ENCODE assay signal across 19 cellular contexts in the genomic region with DNA sequence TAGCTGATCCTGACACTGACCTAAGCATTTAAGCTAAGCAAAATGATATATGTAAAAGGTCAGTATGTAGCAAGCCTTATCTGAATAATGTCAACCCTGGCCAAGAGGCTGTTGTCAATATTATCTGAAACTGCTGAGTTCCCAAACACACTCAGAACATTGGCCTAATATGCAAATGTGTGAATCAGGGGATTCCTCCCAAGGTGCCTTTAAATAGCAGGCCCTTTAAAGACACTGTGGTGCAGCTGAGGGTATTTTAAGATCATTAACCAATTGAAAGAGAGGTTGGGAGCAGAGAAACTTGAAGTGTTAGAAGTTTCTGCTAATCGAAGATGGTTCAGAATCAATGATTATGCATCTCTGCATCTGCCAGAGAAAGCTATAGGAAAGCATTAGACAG.
DNase-seq lines count a peak whose midpoint lies in the region; ATAC-seq, FAIRE-seq and TF ChIP-seq lines count a peak whose summit lies in the region.
"Had no signal": no experiment of that assay in that cellular context is flagged by ENCODE, and none has a peak within 500 bp of the region (broad histone marks: within the 10 kb centered on the region; RNA-seq: fewer than 3 reads in every experiment).

No MANE protein-coding gene starts in this region.

- TF ChIP-seq POLR2A in HepG2 (IDR thresholded peaks at IDR 0.05; ENCODE audit: insufficient read depth in 1 of 2, low read depth in 2 of 2, low read length in 2 of 2), result no peak

- CTCF ChIA-PET in CD8-positive, alpha-beta T cell (lab: Charles Lee), result no interaction called here
- CTCF ChIA-PET in HepG2 (lab: Yijun Ruan, JAX; ENCODE audit: low intra/inter-chr PET ratio, low total read pairs), result no interaction called here

- no peaks in the 10 kb centered on the region for H3K4me1 ChIP-seq in CD8-positive, alpha-beta T cell (ENCODE audit: insufficient read depth, low read length)
- no peaks in the 10 kb centered on the region for H3K4me1 ChIP-seq in HepG2 (ENCODE audit: insufficient read depth, low read length)
- H3K4me1 ChIP-seq: SJCRH30, spleen had no signal

- no TSS peak for BruUV-seq in HepG2 (replicated peaks; lab: Mats Ljungman, UMichigan)

- TF ChIP-seq EP300 in HepG2 (IDR thresholded peaks at IDR 0.05; ENCODE audit: low read depth in 2 of 2, low read length in 2 of 2), result no peak
- TF ChIP-seq EP300 in HepG2 (CRISPR knock-in tag; IDR thresholded peaks at IDR 0.05; ENCODE audit: borderline replicate concordance), result no peak

- TF ChIP-seq CTCF in GM10266 (IDR thresholded peaks at IDR 0.05; ENCODE audit: control insufficient read depth, insufficient read depth, low read depth, missing control alignments) (no peak), HepG2 (CRISPR knock-in tag; IDR thresholded peaks at IDR 0.05) (no peak)
- TF ChIP-seq CTCF in CD8-positive, alpha-beta T cell (IDR thresholded peaks at IDR 0.05), result no peak

- no peak overlapping the region for H3K4me3 ChIP-seq in CD8-positive, alpha-beta T cell (ENCODE audit: low read depth, low read length)
- no peak overlapping the region for H3K4me3 ChIP-seq in HepG2 (replicated peaks in 1 of 3; ENCODE audit: insufficient read depth in 1 of 3, low read depth in 2 of 3, low read length in 3 of 3)
- H3K4me3 ChIP-seq: coronary artery, SJCRH30, spleen had no signal

- ATAC-seq in GM19351 (IDR thresholded peaks at IDR 0.05; ENCODE audit: unreplicated experiment), result peak; percentile 99
- peak; percentile 63 for ATAC-seq in HG02571 (IDR thresholded peaks at IDR 0.05; ENCODE audit: unreplicated experiment)
- peak; percentile 89 for ATAC-seq in HG03432 (IDR thresholded peaks at IDR 0.05; ENCODE audit: unreplicated experiment)
- ATAC-seq in CD8-positive, alpha-beta T cell, result no peak
- no peak for ATAC-seq in HepG2

- H2AFZ ChIP-seq in HepG2 (ENCODE audit: low read length), result no peak overlapping the region

- H3K36me3 Mint-ChIP-seq in CD8-positive, alpha-beta T cell, result no peaks in the 10 kb centered on the region

- POLR2A ChIA-PET in CD8-positive, alpha-beta T cell (lab: Charles Lee), result no interaction called here
- POLR2A ChIA-PET in HepG2 (lab: Yijun Ruan, JAX), result no interaction called here

- no peak overlapping the region for H3K9ac ChIP-seq in HepG2 (ENCODE audit: insufficient read depth, low read depth, low read length)

- WGBS in HepG2 (ENCODE audit: low lambda C conversion rate), result 0% methylated on average over 1 of the region's 1 CpG

- H3K4me1 Mint-ChIP-seq in CD8-positive, alpha-beta T cell (ENCODE audit: low read depth), result no peaks in the 10 kb centered on the region

- H3K9me3 ChIP-seq in CD8-positive, alpha-beta T cell (ENCODE audit: low read length), result no peaks in the 10 kb centered on the region
- no peaks in the 10 kb centered on the region for H3K9me3 ChIP-seq in HepG2 (ENCODE audit: low read length)
- H3K9me3 ChIP-seq: SJCRH30, spleen had no signal

- no peak for TF ChIP-seq RAD21 in HepG2 (CRISPR knock-in tag; IDR thresholded peaks at IDR 0.05)

- H3K9me3 Mint-ChIP-seq in CD8-positive, alpha-beta T cell, result no peaks in the 10 kb centered on the region

- H3K27ac Mint-ChIP-seq in CD8-positive, alpha-beta T cell, result no peak overlapping the region

- DNase-seq in GM10266 (ENCODE audit: extremely low spot score) (peak; percentile 22), NCI-H748 (lab: John Stamatoyannopoulos, UW; ENCODE audit: unreplicated experiment) (no peak), HepG2 (ENCODE audit: low spot score) (no peak)
- no peak for DNase-seq in CD8-positive, alpha-beta T cell
- no peak for DNase-seq in activated CD4-positive, CD25-positive, alpha-beta regulatory T cell (lab: John Stamatoyannopoulos, UW)
- DNase-seq: activated CD8-positive, alpha-beta memory T cell treated with anti-CD3 and anti-CD28 coated beads for 24 hours; activated effector memory CD4-positive, alpha-beta T cell treated with anti-CD3 and anti-CD28 coated beads, Interleukin-2, amount 50 U/mL, for 16 hours; glutamatergic neuron; mesendoderm; NCI-H2171; SJCRH30; spleen had no signal

- intact Hi-C loops in CD8-positive, alpha-beta T cell (cut with DNase I, micrococcal nuclease), result no loop called here
- intact Hi-C loops in HepG2 (cut with micrococcal nuclease; ENCODE audit: unreplicated experiment), result no loop called here

- no peaks in the 10 kb centered on the region for H3K79me2 ChIP-seq in HepG2 (ENCODE audit: insufficient read depth, low read length)

- H3K27me3 ChIP-seq in CD8-positive, alpha-beta T cell (ENCODE audit: insufficient read depth, low read length), result no peaks in the 10 kb centered on the region
- H3K27me3 ChIP-seq in HepG2 (ENCODE audit: control insufficient read depth in 1 of 2, insufficient read depth in 2 of 2, low read length in 2 of 2), result no peaks in the 10 kb centered on the region; a peak in 1 of 5 replicates
- H3K27me3 ChIP-seq: SJCRH30, spleen had no signal

- in situ Hi-C loops in HepG2 (cut with HindIII; ENCODE audit: extremely low pct_ligation_motif_present, low pct_unique_long_range_greater_than_20kb), result no loop called here

- H4K20me1 ChIP-seq in HepG2 (ENCODE audit: insufficient read depth, low read length), result no peaks in the 10 kb centered on the region

- FAIRE-seq in HepG2 (lab: Jason Lieb, UNC), result no peak
- FAIRE-seq: A204.1, GM19239, islet of Langerhans had no signal

- H3K36me3 ChIP-seq in CD8-positive, alpha-beta T cell (ENCODE audit: insufficient read depth, low read length), result no peaks in the 10 kb centered on the region
- no peaks in the 10 kb centered on the region for H3K36me3 ChIP-seq in HepG2 (replicated peaks in 1 of 2; ENCODE audit: control insufficient read depth in 1 of 2, insufficient read depth in 2 of 2, low read length in 2 of 2)
- H3K36me3 ChIP-seq: SJCRH30, spleen had no signal

- H3K4me3 Mint-ChIP-seq in CD8-positive, alpha-beta T cell, result no peak overlapping the region

- H3K27ac ChIP-seq in CD8-positive, alpha-beta T cell (ENCODE audit: low read depth, low read length), result no peak overlapping the region
- H3K27ac ChIP-seq in HepG2 (ENCODE audit: extremely low read length, insufficient read depth, low read length), result no peak overlapping the region
- H3K27ac ChIP-seq: coronary artery, SJCRH30, spleen had no signal

- peaks cover 3% of the 10 kb centered on the region for H3K27me3 Mint-ChIP-seq in CD8-positive, alpha-beta T cell (ENCODE audit: low read depth)

- H3K4me2 ChIP-seq in HepG2 (ENCODE audit: low read depth, low read length), result no peak overlapping the region

TF ChIP-seq in HepG2, 621 proteins besides CTCF, POLR2A, EP300 and RAD21:
- TF ChIP-seq, protein P1, sequence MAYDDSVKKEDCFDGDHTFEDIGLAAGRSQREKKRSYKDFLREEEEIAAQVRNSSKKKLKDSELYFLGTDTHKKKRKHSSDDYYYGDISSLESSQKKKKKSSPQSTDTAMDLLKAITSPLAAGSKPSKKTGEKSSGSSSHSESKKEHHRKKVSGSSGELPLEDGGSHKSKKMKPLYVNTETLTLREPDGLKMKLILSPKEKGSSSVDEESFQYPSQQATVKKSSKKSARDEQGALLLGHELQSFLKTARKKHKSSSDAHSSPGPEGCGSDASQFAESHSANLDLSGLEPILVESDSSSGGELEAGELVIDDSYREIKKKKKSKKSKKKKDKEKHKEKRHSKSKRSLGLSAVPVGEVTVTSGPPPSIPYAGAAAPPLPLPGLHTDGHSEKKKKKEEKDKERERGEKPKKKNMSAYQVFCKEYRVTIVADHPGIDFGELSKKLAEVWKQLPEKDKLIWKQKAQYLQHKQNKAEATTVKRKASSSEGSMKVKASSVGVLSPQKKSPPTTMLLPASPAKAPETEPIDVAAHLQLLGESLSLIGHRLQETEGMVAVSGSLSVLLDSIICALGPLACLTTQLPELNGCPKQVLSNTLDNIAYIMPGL (CRISPR knock-in tag; IDR thresholded peaks at IDR 0.05; ENCODE audit: borderline replicate concordance in 1 of 2, low read depth in 1 of 2), result no peak
- TF ChIP-seq NFKB2 (CRISPR knock-in tag; IDR thresholded peaks at IDR 0.05; ENCODE audit: borderline replicate concordance), result no peak
- TF ChIP-seq, protein P2, sequence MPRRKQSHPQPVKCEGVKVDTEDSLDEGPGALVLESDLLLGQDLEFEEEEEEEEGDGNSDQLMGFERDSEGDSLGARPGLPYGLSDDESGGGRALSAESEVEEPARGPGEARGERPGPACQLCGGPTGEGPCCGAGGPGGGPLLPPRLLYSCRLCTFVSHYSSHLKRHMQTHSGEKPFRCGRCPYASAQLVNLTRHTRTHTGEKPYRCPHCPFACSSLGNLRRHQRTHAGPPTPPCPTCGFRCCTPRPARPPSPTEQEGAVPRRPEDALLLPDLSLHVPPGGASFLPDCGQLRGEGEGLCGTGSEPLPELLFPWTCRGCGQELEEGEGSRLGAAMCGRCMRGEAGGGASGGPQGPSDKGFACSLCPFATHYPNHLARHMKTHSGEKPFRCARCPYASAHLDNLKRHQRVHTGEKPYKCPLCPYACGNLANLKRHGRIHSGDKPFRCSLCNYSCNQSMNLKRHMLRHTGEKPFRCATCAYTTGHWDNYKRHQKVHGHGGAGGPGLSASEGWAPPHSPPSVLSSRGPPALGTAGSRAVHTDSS (CRISPR knock-in tag; conservative IDR thresholded peaks at IDR 0.05), result no peak
- TF ChIP-seq, protein P3, sequence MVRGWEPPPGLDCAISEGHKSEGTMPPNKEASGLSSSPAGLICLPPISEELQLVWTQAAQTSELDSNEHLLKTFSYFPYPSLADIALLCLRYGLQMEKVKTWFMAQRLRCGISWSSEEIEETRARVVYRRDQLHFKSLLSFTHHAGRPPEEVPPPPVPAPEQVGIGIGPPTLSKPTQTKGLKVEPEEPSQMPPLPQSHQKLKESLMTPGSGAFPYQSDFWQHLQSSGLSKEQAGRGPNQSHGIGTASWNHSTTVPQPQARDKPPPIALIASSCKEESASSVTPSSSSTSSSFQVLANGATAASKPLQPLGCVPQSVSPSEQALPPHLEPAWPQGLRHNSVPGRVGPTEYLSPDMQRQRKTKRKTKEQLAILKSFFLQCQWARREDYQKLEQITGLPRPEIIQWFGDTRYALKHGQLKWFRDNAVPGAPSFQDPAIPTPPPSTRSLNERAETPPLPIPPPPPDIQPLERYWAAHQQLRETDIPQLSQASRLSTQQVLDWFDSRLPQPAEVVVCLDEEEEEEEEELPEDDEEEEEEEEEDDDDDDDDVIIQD (CRISPR knock-in tag; IDR thresholded peaks at IDR 0.05; ENCODE audit: low read depth), result no peak
- TF ChIP-seq ZBTB42 (CRISPR knock-in tag; IDR thresholded peaks at IDR 0.05), result no peak
- TF ChIP-seq, protein P4, sequence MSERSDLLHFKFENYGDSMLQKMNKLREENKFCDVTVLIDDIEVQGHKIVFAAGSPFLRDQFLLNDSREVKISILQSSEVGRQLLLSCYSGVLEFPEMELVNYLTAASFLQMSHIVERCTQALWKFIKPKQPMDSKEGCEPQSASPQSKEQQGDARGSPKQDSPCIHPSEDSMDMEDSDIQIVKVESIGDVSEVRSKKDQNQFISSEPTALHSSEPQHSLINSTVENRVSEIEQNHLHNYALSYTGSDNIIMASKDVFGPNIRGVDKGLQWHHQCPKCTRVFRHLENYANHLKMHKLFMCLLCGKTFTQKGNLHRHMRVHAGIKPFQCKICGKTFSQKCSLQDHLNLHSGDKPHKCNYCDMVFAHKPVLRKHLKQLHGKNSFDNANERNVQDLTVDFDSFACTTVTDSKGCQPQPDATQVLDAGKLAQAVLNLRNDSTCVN (CRISPR knock-in tag; IDR thresholded peaks at IDR 0.05; ENCODE audit: borderline replicate concordance), result no peak

Comparison
In these comparisons a context has a peak if more than half of its experiments do, and no peak if none do; other contexts are left out.
1. ATAC-seq: peak in GM19351 (single experiment), HG02571 (single experiment) and HG03432 (single experiment); none in CD8-positive, alpha-beta T cell (single experiment) and HepG2 (single experiment).